16 cellular contexts compared by ENCODE assay signal in the genomic region with DNA sequence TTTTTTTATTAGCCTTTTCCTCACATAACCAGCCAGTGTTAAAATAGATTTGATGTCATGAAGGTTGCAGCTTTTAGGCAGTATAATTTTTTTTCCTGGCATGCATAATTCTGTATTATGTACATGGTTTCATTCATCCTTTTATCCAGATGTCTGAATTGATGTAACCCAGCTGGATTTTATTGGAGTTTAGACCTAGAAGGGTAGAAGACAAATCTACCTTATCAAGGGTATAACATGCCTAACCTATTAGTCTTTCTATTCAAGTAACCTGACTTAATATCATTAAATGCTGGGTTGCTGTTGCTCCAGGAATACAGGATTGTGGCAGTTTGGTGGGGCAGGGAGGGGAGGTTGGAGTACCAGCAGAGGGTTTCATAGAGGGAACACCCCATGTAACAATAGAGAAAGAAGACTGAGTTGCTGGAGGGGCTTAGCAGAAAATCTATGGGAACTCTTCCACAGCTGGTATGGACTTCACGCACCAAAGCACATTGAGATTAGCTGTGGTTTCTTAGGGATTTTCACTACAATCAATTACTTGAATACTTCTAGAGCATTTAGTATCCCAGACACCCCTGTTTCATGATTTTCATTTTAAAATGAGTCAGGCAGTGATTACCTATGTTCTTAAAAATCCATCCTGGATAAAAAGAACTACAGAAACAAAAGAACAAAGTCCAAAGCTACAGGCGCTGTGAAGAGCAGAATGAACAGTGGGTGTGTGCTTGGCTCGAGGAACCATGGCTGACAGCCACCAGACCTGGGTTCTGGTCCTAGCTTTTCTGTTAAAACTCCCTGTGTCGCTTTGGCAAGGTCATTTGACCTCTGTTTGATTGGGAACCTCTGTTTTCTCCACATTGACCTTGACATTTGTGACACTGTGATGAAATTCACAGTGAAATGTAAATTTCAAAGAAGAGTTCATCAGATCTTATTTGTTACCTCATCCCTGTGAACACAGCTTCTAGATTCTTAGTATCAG.
DNase-seq lines count a peak whose midpoint lies in the region; ATAC-seq lines count a peak whose summit lies in the region.
"Had no signal": no experiment of that assay in that cellular context is flagged by ENCODE, and none has a peak within 500 bp of the region (broad histone marks: within the 10 kb centered on the region; RNA-seq: fewer than 3 reads in every experiment).

No MANE protein-coding gene starts in this region.

- peaks cover 4% of the 10 kb centered on the region for H3K27me3 Mint-ChIP-seq in stimulated activated naive CD8-positive, alpha-beta T cell treated with anti-CD3 and anti-CD28 coated beads, Interleukin-15, Interleukin-2, amounts not matched to agents 100 ng/mL and 50 ng/mL, for 24 hours
- no peaks in the 10 kb centered on the region for H3K27me3 Mint-ChIP-seq in activated T-helper 1 cell treated with anti-CD3 and anti-CD28 coated beads, Interleukin-12 subunit alpha, Interleukin-12 subunit beta, Interleukin-2, Interleukin-4 antibody, amounts not matched to agents 30 ng/mL and 10 ng/mL and 1 ng/mL, durations not matched to agents 14 hours and 24 hours and 36 hours (ENCODE audit: insufficient read depth)
- H3K27me3 Mint-ChIP-seq: stimulated activated naive CD8-positive, alpha-beta T cell treated with anti-CD3 and anti-CD28 coated beads, Interleukin-15, amount 100 ng/mL, for 72 hours had no signal

- H3K9me3 Mint-ChIP-seq in stimulated activated naive CD8-positive, alpha-beta T cell treated with anti-CD3 and anti-CD28 coated beads, Interleukin-15, Interleukin-2, amounts not matched to agents 100 ng/mL and 50 ng/mL, for 24 hours: no peaks in the 10 kb centered on the region
- peaks cover 2% of the 10 kb centered on the region for H3K9me3 Mint-ChIP-seq in activated T-helper 1 cell treated with anti-CD3 and anti-CD28 coated beads, Interleukin-12 subunit alpha, Interleukin-12 subunit beta, Interleukin-2, Interleukin-4 antibody, amounts not matched to agents 30 ng/mL and 10 ng/mL and 1 ng/mL, durations not matched to agents 14 hours and 24 hours and 36 hours
- peaks cover 1% of the 10 kb centered on the region for H3K9me3 Mint-ChIP-seq in stimulated activated effector memory CD8-positive, alpha-beta T cell treated with anti-CD3 and anti-CD28 coated beads, Interleukin-12 subunit alpha, Interleukin-12 subunit beta, amount 100 ng/mL, for 72 hours
- H3K9me3 Mint-ChIP-seq: effector memory CD8-positive, alpha-beta T cell; stimulated activated naive CD8-positive, alpha-beta T cell treated with anti-CD3 and anti-CD28 coated beads, Interleukin-15, amount 100 ng/mL, for 72 hours had no signal

- H3K27ac Mint-ChIP-seq in stimulated activated naive CD8-positive, alpha-beta T cell treated with anti-CD3 and anti-CD28 coated beads, Interleukin-15, Interleukin-2, amounts not matched to agents 100 ng/mL and 50 ng/mL, for 24 hours: peak overlapping the region; percentile 31
- peak overlapping the region; percentile 78 for H3K27ac Mint-ChIP-seq in activated T-helper 1 cell treated with anti-CD3 and anti-CD28 coated beads, Interleukin-12 subunit alpha, Interleukin-12 subunit beta, Interleukin-2, Interleukin-4 antibody, amounts not matched to agents 30 ng/mL and 10 ng/mL and 1 ng/mL, durations not matched to agents 14 hours and 24 hours and 36 hours
- H3K27ac Mint-ChIP-seq in stimulated activated effector memory CD8-positive, alpha-beta T cell treated with anti-CD3 and anti-CD28 coated beads, Interleukin-12 subunit alpha, Interleukin-12 subunit beta, amount 100 ng/mL, for 72 hours: peak overlapping the region; percentile 94
- H3K27ac Mint-ChIP-seq: stimulated activated naive CD8-positive, alpha-beta T cell treated with anti-CD3 and anti-CD28 coated beads, Interleukin-15, amount 100 ng/mL, for 72 hours had no signal

- no peak for ATAC-seq in stimulated activated naive CD8-positive, alpha-beta T cell treated with anti-CD3 and anti-CD28 coated beads, Interleukin-15, Interleukin-2, amounts not matched to agents 100 U/mL and 50 U/mL, for 24 hours
- peak; percentile 65 for ATAC-seq in left colon
- ATAC-seq in stimulated activated effector memory CD8-positive, alpha-beta T cell treated with anti-CD3 and anti-CD28 coated beads, Interleukin-12 subunit alpha, Interleukin-12 subunit beta, amount 100 ng/mL, for 72 hours: no peak
- ATAC-seq in GM19324 (IDR thresholded peaks at IDR 0.05; ENCODE audit: low FRiP score, unreplicated experiment): no peak
- ATAC-seq in HG02678 (IDR thresholded peaks at IDR 0.05; ENCODE audit: unreplicated experiment): no peak
- no peak for ATAC-seq in HG02870 (IDR thresholded peaks at IDR 0.05; ENCODE audit: unreplicated experiment)
- ATAC-seq: foreskin keratinocyte; stimulated activated naive CD8-positive, alpha-beta T cell treated with anti-CD3 and anti-CD28 coated beads, Interleukin-15, amount 100 ng/mL, for 72 hours had no signal

- no peaks in the 10 kb centered on the region for H3K36me3 Mint-ChIP-seq in stimulated activated naive CD8-positive, alpha-beta T cell treated with anti-CD3 and anti-CD28 coated beads, Interleukin-15, Interleukin-2, amounts not matched to agents 100 ng/mL and 50 ng/mL, for 24 hours (ENCODE audit: low read depth)
- H3K36me3 Mint-ChIP-seq in activated T-helper 1 cell treated with anti-CD3 and anti-CD28 coated beads, Interleukin-12 subunit alpha, Interleukin-12 subunit beta, Interleukin-2, Interleukin-4 antibody, amounts not matched to agents 30 ng/mL and 10 ng/mL and 1 ng/mL, durations not matched to agents 14 hours and 24 hours and 36 hours (ENCODE audit: low read depth): peaks cover under 1% of the 10 kb centered on the region
- H3K36me3 Mint-ChIP-seq in stimulated activated effector memory CD8-positive, alpha-beta T cell treated with anti-CD3 and anti-CD28 coated beads, Interleukin-12 subunit alpha, Interleukin-12 subunit beta, amount 100 ng/mL, for 72 hours: peaks cover 14% of the 10 kb centered on the region

- intact Hi-C loops in activated T-helper 1 cell treated with anti-CD3 and anti-CD28 coated beads, Interleukin-12 subunit alpha, Interleukin-12 subunit beta, Interleukin-2, Interleukin-4 antibody, amounts not matched to agents 30 ng/mL and 10 ng/mL and 1 ng/mL, durations not matched to agents 14 hours and 24 hours and 36 hours (cut with micrococcal nuclease): loop anchor here (1.0 kb wide), 3 partner anchors 25 to 136 kb away; no protein-coding TSS in a partner anchor
- intact Hi-C loops in left colon (cut with DNase I, micrococcal nuclease): loop anchor here (5.0 to 10.0 kb wide), 2 partner anchors 95 to 98 kb away; partner anchors contain the start of gene CREM (in 1 of the 2)

- no peak for DNase-seq in stimulated activated naive CD8-positive, alpha-beta T cell treated with anti-CD3 and anti-CD28 coated beads, Interleukin-15, Interleukin-2, amounts not matched to agents 100 U/mL and 50 U/mL, for 24 hours
- no peak for DNase-seq in activated T-helper 1 cell treated with anti-CD3 and anti-CD28 coated beads, Interleukin-12 subunit alpha, Interleukin-12 subunit beta, Interleukin-2, Interleukin-4 antibody, amounts not matched to agents 30 ng/mL and 10 ng/mL and 1 ng/mL, durations not matched to agents 14 hours and 24 hours and 36 hours (ENCODE audit: low spot score)
- DNase-seq in left colon: no peak
- peak in 1 of 2 donors; percentile 38 for DNase-seq in stimulated activated effector memory CD8-positive, alpha-beta T cell treated with anti-CD3 and anti-CD28 coated beads, Interleukin-12 subunit alpha, Interleukin-12 subunit beta, amount 100 ng/mL, for 72 hours (ENCODE audit: low spot score in 2 of 2)
- DNase-seq: activated gamma-delta T cell; effector memory CD8-positive, alpha-beta T cell; foreskin keratinocyte; NCI-H2029 treated with DMSO at 0.1 percent for 48 hours; NCI-H526; ovary; stimulated activated naive CD8-positive, alpha-beta T cell treated with anti-CD3 and anti-CD28 coated beads, Interleukin-15, amount 100 ng/mL, for 72 hours had no signal

- H3K4me3 Mint-ChIP-seq in stimulated activated naive CD8-positive, alpha-beta T cell treated with anti-CD3 and anti-CD28 coated beads, Interleukin-15, Interleukin-2, amounts not matched to agents 100 ng/mL and 50 ng/mL, for 24 hours: no peak overlapping the region
- no peak overlapping the region for H3K4me3 Mint-ChIP-seq in activated T-helper 1 cell treated with anti-CD3 and anti-CD28 coated beads, Interleukin-12 subunit alpha, Interleukin-12 subunit beta, Interleukin-2, Interleukin-4 antibody, amounts not matched to agents 30 ng/mL and 10 ng/mL and 1 ng/mL, durations not matched to agents 14 hours and 24 hours and 36 hours
- H3K4me3 Mint-ChIP-seq in stimulated activated effector memory CD8-positive, alpha-beta T cell treated with anti-CD3 and anti-CD28 coated beads, Interleukin-12 subunit alpha, Interleukin-12 subunit beta, amount 100 ng/mL, for 72 hours: peak overlapping the region; percentile 13
- H3K4me3 Mint-ChIP-seq: stimulated activated naive CD8-positive, alpha-beta T cell treated with anti-CD3 and anti-CD28 coated beads, Interleukin-15, amount 100 ng/mL, for 72 hours; T-helper 1 cell treated with Interleukin-12 subunit alpha and Interleukin-12 subunit beta and Interleukin-4 antibody, amounts not matched to agents 30 μg/mL and 1 μg/mL, for 36 hours had no signal

- peaks cover 55% of the 10 kb centered on the region for H3K4me1 Mint-ChIP-seq in stimulated activated naive CD8-positive, alpha-beta T cell treated with anti-CD3 and anti-CD28 coated beads, Interleukin-15, Interleukin-2, amounts not matched to agents 100 ng/mL and 50 ng/mL, for 24 hours (ENCODE audit: low read depth)
- H3K4me1 Mint-ChIP-seq in activated T-helper 1 cell treated with anti-CD3 and anti-CD28 coated beads, Interleukin-12 subunit alpha, Interleukin-12 subunit beta, Interleukin-2, Interleukin-4 antibody, amounts not matched to agents 30 ng/mL and 10 ng/mL and 1 ng/mL, durations not matched to agents 14 hours and 24 hours and 36 hours (ENCODE audit: low read depth): peaks cover 54% of the 10 kb centered on the region
- peaks cover 41% of the 10 kb centered on the region for H3K4me1 Mint-ChIP-seq in stimulated activated effector memory CD8-positive, alpha-beta T cell treated with anti-CD3 and anti-CD28 coated beads, Interleukin-12 subunit alpha, Interleukin-12 subunit beta, amount 100 ng/mL, for 72 hours

Comparison
In these comparisons a context has a peak if more than half of its experiments do, and no peak if none do; other contexts are left out.
1. H3K27ac Mint-ChIP-seq: peak in every context shown above with its lines; median percentile 94 in stimulated activated effector memory CD8-positive, alpha-beta T cell treated with anti-CD3 and anti-CD28 coated beads, Interleukin-12 subunit alpha, Interleukin-12 subunit beta, amount 100 ng/mL, for 72 hours; 78 in activated T-helper 1 cell treated with anti-CD3 and anti-CD28 coated beads, Interleukin-12 subunit alpha, Interleukin-12 subunit beta, Interleukin-2, Interleukin-4 antibody, amounts not matched to agents 30 ng/mL and 10 ng/mL and 1 ng/mL, durations not matched to agents 14 hours and 24 hours and 36 hours; 31 in stimulated activated naive CD8-positive, alpha-beta T cell treated with anti-CD3 and anti-CD28 coated beads, Interleukin-15, Interleukin-2, amounts not matched to agents 100 ng/mL and 50 ng/mL, for 24 hours.